25 cellular contexts compared by ENCODE assay signal in the genomic region with DNA sequence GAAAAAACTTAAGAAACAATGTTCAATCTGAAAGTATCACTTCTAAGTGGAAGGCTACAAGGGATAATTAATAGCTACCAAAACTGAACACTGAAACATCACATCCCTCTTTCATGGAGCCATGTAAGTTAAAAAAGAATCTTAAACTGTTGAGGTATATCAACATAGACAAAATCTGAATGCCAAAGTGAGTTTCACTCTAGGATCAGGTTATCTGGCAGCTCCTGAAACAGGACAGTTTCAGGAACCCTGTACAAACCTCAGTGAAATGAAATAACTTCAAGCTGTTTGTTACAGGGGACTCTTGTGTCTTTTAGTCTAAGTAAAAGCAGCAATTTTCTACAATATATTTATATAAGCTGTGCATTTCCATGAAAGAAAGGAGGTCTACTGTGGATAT.
DNase-seq lines count a peak whose midpoint lies in the region; ATAC-seq and TF ChIP-seq lines count a peak whose summit lies in the region.
"Had no signal": no experiment of that assay in that cellular context is flagged by ENCODE, and none has a peak within 500 bp of the region (broad histone marks: within the 10 kb centered on the region; RNA-seq: fewer than 3 reads in every experiment).

No MANE protein-coding gene starts in this region.

- H3K27me3 ChIP-seq in H9 (ENCODE audit: insufficient read depth, low read length) = no peaks in the 10 kb centered on the region
- H3K27me3 ChIP-seq: spleen, upper lobe of left lung had no signal

- H3K36me3 Mint-ChIP-seq in activated CD4-positive, alpha-beta T cell treated with anti-CD3 and anti-CD28 coated beads for 36 hours (ENCODE audit: low read depth) = peaks cover 14% of the 10 kb centered on the region
- peaks cover 38% of the 10 kb centered on the region for H3K36me3 Mint-ChIP-seq in activated CD4-positive, alpha-beta T cell treated with anti-CD3 and anti-CD28 coated beads, Interleukin-2, amount 10 ng/mL, durations not matched to agents 7 days and 5 days (ENCODE audit: low read depth)
- H3K36me3 Mint-ChIP-seq in H9 (ENCODE audit: insufficient read depth in 1 of 3, low read depth in 3 of 3) = peaks cover 0 to 5% (median 3%) of the 10 kb centered on the region in 3 experiments; a peak in 2 of 7 replicates
- H3K36me3 Mint-ChIP-seq in activated naive CD8-positive, alpha-beta T cell treated with anti-CD3 and anti-CD28 coated beads for 36 hours = peaks cover 34% of the 10 kb centered on the region
- H3K36me3 Mint-ChIP-seq in natural killer cell = no peaks in the 10 kb centered on the region
- peaks cover 8% of the 10 kb centered on the region for H3K36me3 Mint-ChIP-seq in HFFc6 (ENCODE audit: low read depth)

- no peak overlapping the region for H2BK5ac ChIP-seq in H9 (ENCODE audit: insufficient read length, low read length)

- no peak overlapping the region for H4K91ac ChIP-seq in H9 (ENCODE audit: insufficient read length, low read depth, low read length)

- no peak overlapping the region for H3K14ac ChIP-seq in H9 (ENCODE audit: insufficient read depth, low read length)

- H3K27ac ChIP-seq in H9 (ENCODE audit: insufficient read length, low read depth, low read length) = no peak overlapping the region
- H3K27ac ChIP-seq: 22Rv1, coronary artery had no signal

- peaks cover 6% of the 10 kb centered on the region for H3K79me1 ChIP-seq in H9 (ENCODE audit: insufficient read depth, low read depth, low read length, poor library complexity, severe bottlenecking)

- no peaks in the 10 kb centered on the region for H3K23me2 ChIP-seq in H9 (ENCODE audit: insufficient read length, low read depth, low read length, poor library complexity, severe bottlenecking)

- no peak overlapping the region for H2AK5ac ChIP-seq in H9 (ENCODE audit: insufficient read length, low read length)

- no peak overlapping the region for H2BK20ac ChIP-seq in H9 (ENCODE audit: low read depth, low read length, poor library complexity, severe bottlenecking)

- H2BK12ac ChIP-seq in H9 (ENCODE audit: insufficient read length, low read depth, low read length) = no peak overlapping the region

- peaks cover 77% of the 10 kb centered on the region for H3K4me1 Mint-ChIP-seq in activated CD4-positive, alpha-beta T cell treated with anti-CD3 and anti-CD28 coated beads for 36 hours
- H3K4me1 Mint-ChIP-seq in activated CD4-positive, alpha-beta T cell treated with anti-CD3 and anti-CD28 coated beads, Interleukin-2, amount 10 ng/mL, durations not matched to agents 7 days and 5 days = peaks cover 46% of the 10 kb centered on the region
- H3K4me1 Mint-ChIP-seq in H9 (peaks cover 63 to 71% of the 10 kb centered on the region in 2 experiments), natural killer cell (peaks cover 73 to 90% of the 10 kb centered on the region in 2 donors), HFFc6 (ENCODE audit: low read depth) (peaks cover 55% of the 10 kb centered on the region)
- peaks cover 75% of the 10 kb centered on the region for H3K4me1 Mint-ChIP-seq in activated naive CD8-positive, alpha-beta T cell treated with anti-CD3 and anti-CD28 coated beads for 36 hours

- no peak for ATAC-seq in activated CD4-positive, alpha-beta T cell treated with anti-CD3 and anti-CD28 coated beads for 36 hours
- no peak for ATAC-seq in natural killer cell
- no peak for ATAC-seq in GM21423 (IDR thresholded peaks at IDR 0.05; ENCODE audit: unreplicated experiment)
- ATAC-seq: activated CD4-positive, CD25-positive, alpha-beta regulatory T cell treated with anti-CD3 and anti-CD28 coated beads, Interleukin-2, amount 50 U/mL, for 24 hours had no signal

- DNase-seq in activated CD4-positive, alpha-beta T cell treated with anti-CD3 and anti-CD28 coated beads for 36 hours = no peak
- DNase-seq in activated CD4-positive, alpha-beta T cell treated with anti-CD3 and anti-CD28 coated beads, Interleukin-2, amount 10 ng/mL, durations not matched to agents 7 days and 5 days = no peak
- no peak for DNase-seq in H9
- no peak for DNase-seq in activated naive CD8-positive, alpha-beta T cell treated with anti-CD3 and anti-CD28 coated beads for 36 hours
- no peak for DNase-seq in natural killer cell
- no peak for DNase-seq in HFFc6
- DNase-seq in NCI-H146 (lab: John Stamatoyannopoulos, UW) = no peak
- DNase-seq: Calu3; endodermal cell; IMR-90; kidney glomerular epithelial cell; NCI-H1436 treated with DMSO at 0.1 percent for 48 hours; NCI-H69; Right ventricle myocardium superior; spleen; stimulated activated CD4-positive, alpha-beta T cell treated with anti-CD3 and anti-CD28 coated beads, Interleukin-4, amount 100 ng/mL, for 1 hour; SW 1271; upper lobe of left lung had no signal

- no peak overlapping the region for H3T11ph ChIP-seq in H9 (ENCODE audit: low read length)

- no peaks in the 10 kb centered on the region for H3K27me3 Mint-ChIP-seq in activated CD4-positive, alpha-beta T cell treated with anti-CD3 and anti-CD28 coated beads for 36 hours
- H3K27me3 Mint-ChIP-seq in activated CD4-positive, alpha-beta T cell treated with anti-CD3 and anti-CD28 coated beads, Interleukin-2, amount 10 ng/mL, durations not matched to agents 7 days and 5 days = no peaks in the 10 kb centered on the region
- H3K27me3 Mint-ChIP-seq in H9 (ENCODE audit: low read depth) (no peaks in the 10 kb centered on the region), natural killer cell (ENCODE audit: low read depth in 2 of 2) (no peaks in the 10 kb centered on the region), HFFc6 (ENCODE audit: insufficient read depth) (no peaks in the 10 kb centered on the region)
- no peaks in the 10 kb centered on the region for H3K27me3 Mint-ChIP-seq in activated naive CD8-positive, alpha-beta T cell treated with anti-CD3 and anti-CD28 coated beads for 36 hours
- H3K27me3 Mint-ChIP-seq: brain had no signal

- no peak overlapping the region for H4K5ac ChIP-seq in H9 (ENCODE audit: insufficient read length, low read depth, low read length)

- no peak overlapping the region for H3K18ac ChIP-seq in H9 (ENCODE audit: insufficient read length, low read depth, low read length)

- intact Hi-C loops in activated CD4-positive, alpha-beta T cell treated with anti-CD3 and anti-CD28 coated beads for 36 hours (cut with DNase I, micrococcal nuclease) = loop anchor here in 1 of 2 experiments (5.0 kb wide), 1 partner anchor 37 kb away; no protein-coding TSS in a partner anchor
- intact Hi-C loops in natural killer cell (cut with micrococcal nuclease) = loop anchor here (5.0 kb wide), 1 partner anchor 72 kb away; a partner anchor contains a TSS

- no peaks in the 10 kb centered on the region for H3K9me3 Mint-ChIP-seq in activated CD4-positive, alpha-beta T cell treated with anti-CD3 and anti-CD28 coated beads for 36 hours (ENCODE audit: low read depth)
- no peaks in the 10 kb centered on the region for H3K9me3 Mint-ChIP-seq in activated CD4-positive, alpha-beta T cell treated with anti-CD3 and anti-CD28 coated beads, Interleukin-2, amount 10 ng/mL, durations not matched to agents 7 days and 5 days
- H3K9me3 Mint-ChIP-seq in H9 (no peaks in the 10 kb centered on the region), natural killer cell (no peaks in the 10 kb centered on the region), HFFc6 (no peaks in the 10 kb centered on the region)
- H3K9me3 Mint-ChIP-seq in activated naive CD8-positive, alpha-beta T cell treated with anti-CD3 and anti-CD28 coated beads for 36 hours = peaks cover 2% of the 10 kb centered on the region
- H3K9me3 Mint-ChIP-seq: activated T-helper 2 cell treated with anti-CD3 and anti-CD28 coated beads, Interferon-gamma antibody, Interleukin-2, Interleukin-4, amounts not matched to agents 10 μg/mL and 5 μg/mL and 100 μg/mL, durations not matched to agents 14 hours and 24 hours and 36 hours; brain; endodermal cell had no signal

- H2BK15ac ChIP-seq in H9 (ENCODE audit: low read depth, low read length) = no peak overlapping the region

- TF ChIP-seq CTCF in H9 (conservative IDR thresholded peaks at IDR 0.05) (no peak), natural killer cell (IDR thresholded peaks at IDR 0.05) (no peak), HFFc6 (IDR thresholded peaks at IDR 0.05) (no peak)

- no peak overlapping the region for H3K23ac ChIP-seq in H9 (ENCODE audit: insufficient read length, low read depth, low read length)

- CTCF ChIA-PET in activated CD4-positive, alpha-beta T cell treated with anti-CD3 and anti-CD28 coated beads for 36 hours (lab: Charles Lee) = interaction anchor here (0.5 to 2.9 kb wide), 10 partner anchors 10 to 76 kb away, joined by 3 to 13 read pairs (median 3); no protein-coding TSS in a partner anchor
- CTCF ChIA-PET in activated CD4-positive, alpha-beta T cell treated with anti-CD3 and anti-CD28 coated beads, Interleukin-2, amount 10 ng/mL, durations not matched to agents 7 days and 5 days (lab: Charles Lee) = interaction anchor here (0.9 to 2.3 kb wide), 4 partner anchors 21 to 73 kb away, joined by 3 to 8 read pairs (median 4); a partner anchor contains a TSS

- no peaks in the 10 kb centered on the region for H3K9me3 ChIP-seq in H9 (ENCODE audit: control insufficient read depth, low read depth, low read length)
- H3K9me3 ChIP-seq: HAP-1, spleen, upper lobe of left lung had no signal

- H2AFZ ChIP-seq in H9 (ENCODE audit: low read length) = no peak overlapping the region

- no peak overlapping the region for H3K4ac ChIP-seq in H9 (ENCODE audit: low read depth, low read length)

- H4K8ac ChIP-seq in H9 (replicated peaks; ENCODE audit: insufficient read length, low read depth, low read length) = no peak overlapping the region

- POLR2A ChIA-PET in activated CD4-positive, alpha-beta T cell treated with anti-CD3 and anti-CD28 coated beads for 36 hours (lab: Charles Lee) = no interaction called here
- POLR2A ChIA-PET in activated CD4-positive, alpha-beta T cell treated with anti-CD3 and anti-CD28 coated beads, Interleukin-2, amount 10 ng/mL, durations not matched to agents 7 days and 5 days (lab: Charles Lee) = no interaction called here

- H3K79me2 ChIP-seq in H9 (ENCODE audit: insufficient read depth, low read length) = peaks cover 67% of the 10 kb centered on the region; the same call in 1 of the 2 replicates

- no peak overlapping the region for H3K4me2 ChIP-seq in H9 (ENCODE audit: insufficient read depth, insufficient read length, low read length)

- no peak overlapping the region for H3K9ac ChIP-seq in H9 (ENCODE audit: extremely low read depth, insufficient read length, low read length)

- peak overlapping the region; percentile 59 for H3K27ac Mint-ChIP-seq in activated CD4-positive, alpha-beta T cell treated with anti-CD3 and anti-CD28 coated beads for 36 hours
- no peak overlapping the region for H3K27ac Mint-ChIP-seq in activated CD4-positive, alpha-beta T cell treated with anti-CD3 and anti-CD28 coated beads, Interleukin-2, amount 10 ng/mL, durations not matched to agents 7 days and 5 days
- H3K27ac Mint-ChIP-seq in H9 (peak overlapping the region in 2 of 3 experiments; percentile 29 to 79; a peak in 5 of 7 replicates), natural killer cell (peak overlapping the region; percentile 59 to 83), HFFc6 (no peak overlapping the region)
- peak overlapping the region; percentile 59 for H3K27ac Mint-ChIP-seq in activated naive CD8-positive, alpha-beta T cell treated with anti-CD3 and anti-CD28 coated beads for 36 hours

- H3K4me1 ChIP-seq in H9 (ENCODE audit: insufficient read depth, low read length) = peaks cover 2% of the 10 kb centered on the region; the same call in 1 of the 2 replicates

- no peak overlapping the region for H3K4me3 Mint-ChIP-seq in activated CD4-positive, alpha-beta T cell treated with anti-CD3 and anti-CD28 coated beads for 36 hours
- no peak overlapping the region for H3K4me3 Mint-ChIP-seq in activated CD4-positive, alpha-beta T cell treated with anti-CD3 and anti-CD28 coated beads, Interleukin-2, amount 10 ng/mL, durations not matched to agents 7 days and 5 days
- H3K4me3 Mint-ChIP-seq in H9 = no peak overlapping the region
- H3K4me3 Mint-ChIP-seq in activated naive CD8-positive, alpha-beta T cell treated with anti-CD3 and anti-CD28 coated beads for 36 hours = no peak overlapping the region
- peak overlapping the region; percentile 32 for H3K4me3 Mint-ChIP-seq in natural killer cell
- H3K4me3 Mint-ChIP-seq in HFFc6 = no peak overlapping the region
- H3K4me3 Mint-ChIP-seq: brain, endodermal cell had no signal

- H4K20me1 ChIP-seq in H9 (ENCODE audit: control insufficient read depth, insufficient read depth, insufficient read length) = no peaks in the 10 kb centered on the region

- H2BK120ac ChIP-seq in H9 (ENCODE audit: low read depth, low read length, poor library complexity, severe bottlenecking) = no peak overlapping the region

- no peak overlapping the region for H3K56ac ChIP-seq in H9 (ENCODE audit: insufficient read length, low read depth, low read length)

Comparison
In these comparisons a context has a peak if more than half of its experiments do, and no peak if none do; other contexts are left out.
1. H3K27ac Mint-ChIP-seq: peak in activated CD4-positive, alpha-beta T cell treated with anti-CD3 and anti-CD28 coated beads for 36 hours (single experiment), H9 (2 of 3), activated naive CD8-positive, alpha-beta T cell treated with anti-CD3 and anti-CD28 coated beads for 36 hours (single experiment) and natural killer cell (2 of 2); none in activated CD4-positive, alpha-beta T cell treated with anti-CD3 and anti-CD28 coated beads, Interleukin-2, amount 10 ng/mL, durations not matched to agents 7 days and 5 days (single experiment) and HFFc6 (single experiment).